1 cellular context compared by ENCODE assay signal in genomic region chr11:59172345-59173079, GRCh38.
TF ChIP-seq lines count a peak whose summit lies in the region.

No MANE protein-coding gene starts in this region.

TF ChIP-seq in endothelial cell of umbilical vein, 7 proteins besides CTCF, POLR2A, EP300 and RAD21:
- TF ChIP-seq MAX (IDR thresholded peaks at IDR 0.05; ENCODE audit: insufficient read depth, insufficient read length) (no peak), EZH2 (IDR thresholded peaks at IDR 0.05; ENCODE audit: borderline replicate concordance, low read depth, low read length, severe bottlenecking) (peak; percentile 96)
TF ChIP-seq in endothelial cell of umbilical vein: peak in this region for 1.
